ENCODE assay signal across 28 cellular contexts in the genomic region with DNA sequence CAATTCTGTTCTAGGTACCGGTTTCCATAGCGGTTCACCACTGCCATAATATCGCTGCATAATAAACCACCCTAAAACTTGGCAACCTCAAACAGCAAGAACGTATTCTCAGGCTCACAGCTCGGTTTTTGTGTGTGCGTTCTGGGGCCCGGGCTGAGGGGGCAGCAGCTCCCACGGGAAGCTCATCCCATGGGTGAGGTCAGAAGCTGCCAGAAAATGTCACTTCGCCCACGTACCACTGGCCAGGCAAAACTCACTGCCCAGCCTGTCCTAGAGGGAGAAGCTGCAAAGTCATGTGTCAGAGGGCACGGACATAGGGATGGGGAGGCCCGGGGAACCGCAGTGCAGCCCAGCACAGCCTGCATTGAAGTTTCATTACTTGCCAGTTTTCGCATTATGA. TPM values are rescaled to one million over a fixed set of nuclear protein-coding genes. Genes with fewer than 3 reads are reported as not detected.
A peak's percentile ranks its signal among the peaks of the same experiment; 100 is the strongest.
DNase-seq lines count a peak whose midpoint lies in the region; ATAC-seq, FAIRE-seq and TF ChIP-seq lines count a peak whose summit lies in the region.
"Had no signal": no experiment of that assay in that cellular context is flagged by ENCODE, and none has a peak within 500 bp of the region (broad histone marks: within the 10 kb centered on the region; RNA-seq: fewer than 3 reads in every experiment).

No MANE protein-coding gene starts in this region.

- ATAC-seq in GM23338 (no peak; the same call in 2 of the 3 replicates), Right ventricle myocardium superior (ENCODE audit: poor library complexity) (no peak), SK-N-SH treated with all-trans-retinoic acid at 6 μM for 48 hours (no peak), HG02798 (IDR thresholded peaks at IDR 0.05; ENCODE audit: poor library complexity, unreplicated experiment) (no peak)
- ATAC-seq: GM12878, HCT116 had no signal

- POLR2A ChIA-PET in HEK293 (lab: Yijun Ruan, JAX), result no interaction called here
- POLR2A ChIA-PET in H1 (lab: Charles Lee; ENCODE audit: partially characterized antibody), result no interaction called here

- H3K79me2 ChIP-seq in GM23338 (replicated peaks; ENCODE audit: insufficient read depth) (no peaks in the 10 kb centered on the region), H1 (ENCODE audit: control insufficient read depth in 1 of 2, insufficient read depth in 2 of 2, low read length in 2 of 2) (no peaks in the 10 kb centered on the region)

- H3K4me3 Mint-ChIP-seq in GM23338, result no peak overlapping the region
- H3K4me3 Mint-ChIP-seq: CD14-positive monocyte; CD4-positive, alpha-beta T cell; CD8-positive, alpha-beta memory T cell; H9; HFFc6 had no signal

- H3K27me3 ChIP-seq in GM23338 (ENCODE audit: insufficient read depth) (no peaks in the 10 kb centered on the region), H1 (replicated peaks in 1 of 4; ENCODE audit: control insufficient read depth in 3 of 4, extremely low read depth in 1 of 4, insufficient read depth in 3 of 4, low read length in 3 of 4) (no peaks in the 10 kb centered on the region)
- H3K27me3 ChIP-seq: BE2C; BLaER1 treated with 17β-estradiol and CSF1 and Interleukin-3, amounts not matched to agents 10 nM and 100 nM had no signal

- H3K9me3 ChIP-seq in HEK293 (ENCODE audit: control insufficient read depth, insufficient read depth, low read depth, low read length), result no peaks in the 10 kb centered on the region
- no peaks in the 10 kb centered on the region for H3K9me3 ChIP-seq in H1 (ENCODE audit: insufficient read depth in 2 of 2, low read depth in 1 of 2, low read length in 1 of 2)
- H3K9me3 ChIP-seq: BE2C had no signal

- no peaks in the 10 kb centered on the region for H3K36me3 ChIP-seq in GM23338 (ENCODE audit: insufficient read depth)
- H3K36me3 ChIP-seq in HEK293 (ENCODE audit: control insufficient read depth in 2 of 2, insufficient read depth in 1 of 2, low read length in 2 of 2), result no peaks in the 10 kb centered on the region
- H3K36me3 ChIP-seq in H1 (ENCODE audit: control insufficient read depth in 2 of 4, insufficient read depth in 4 of 4, low read length in 3 of 4), result no peaks in the 10 kb centered on the region
- H3K36me3 ChIP-seq: BE2C; BLaER1 treated with 17β-estradiol and CSF1 and Interleukin-3, amounts not matched to agents 10 nM and 100 nM had no signal

- H3K79me1 ChIP-seq in H1 (ENCODE audit: low read depth, low read length), result no peaks in the 10 kb centered on the region

- no peaks in the 10 kb centered on the region for H3F3A ChIP-seq in GM23338 (replicated peaks; ENCODE audit: low read depth)

- no peak overlapping the region for H3K27ac Mint-ChIP-seq in GM23338
- H3K27ac Mint-ChIP-seq: CD14-positive monocyte; CD4-positive, alpha-beta T cell; CD8-positive, alpha-beta memory T cell; H9; HFFc6 had no signal

- H3K4ac ChIP-seq in H1 (replicated peaks; ENCODE audit: insufficient read length, low read depth, low read length), result no peak overlapping the region

- H2BK15ac ChIP-seq in H1 (ENCODE audit: low read length), result no peak overlapping the region

- no peak overlapping the region; the same call in 1 of the 2 replicates for H4K8ac ChIP-seq in H1 (ENCODE audit: extremely low read depth, insufficient read depth, low read length)

- no peak for TF ChIP-seq POLR2A in H1 (IDR thresholded peaks at IDR 0.05; ENCODE audit: control extremely low read depth in 1 of 2, low read depth in 2 of 2, low read length in 2 of 2)

- intact Hi-C loops in Right ventricle myocardium superior (cut with DNase I), result no loop called here

- H3K4me1 Mint-ChIP-seq in GM23338, result no peaks in the 10 kb centered on the region
- H3K4me1 Mint-ChIP-seq: CD8-positive, alpha-beta memory T cell; H9 had no signal

- no peak overlapping the region for H2BK20ac ChIP-seq in H1 (ENCODE audit: low read length)

- no peaks in the 10 kb centered on the region for H3K9me3 Mint-ChIP-seq in GM23338
- H3K9me3 Mint-ChIP-seq: CD4-positive, alpha-beta T cell had no signal

- H3K9ac ChIP-seq in H1 (replicated peaks in 1 of 4; ENCODE audit: extremely low read depth in 1 of 4, low read depth in 3 of 4, low read length in 3 of 4), result no peak overlapping the region
- H3K9ac ChIP-seq: BLaER1 treated with 17β-estradiol and CSF1 and Interleukin-3, amounts not matched to agents 10 nM and 100 nM had no signal

- H4K91ac ChIP-seq in H1 (replicated peaks; ENCODE audit: insufficient read length, low read length), result no peak overlapping the region

- no peak overlapping the region for H2AK5ac ChIP-seq in H1 (ENCODE audit: low read depth, low read length)

- H3K23ac ChIP-seq in H1 (ENCODE audit: insufficient read length), result no peak overlapping the region

- H3K4me3 ChIP-seq in GM23338 (no peak overlapping the region), HEK293 (ENCODE audit: low read depth, low read length) (no peak overlapping the region), H1 (ENCODE audit: extremely low read depth in 1 of 4, insufficient read depth in 2 of 4, low read depth in 3 of 4, low read length in 4 of 4) (no peak overlapping the region)
- H3K4me3 ChIP-seq: A549; BLaER1 treated with 17β-estradiol and CSF1 and Interleukin-3, amounts not matched to agents 10 nM and 100 nM; GM12878 had no signal

- TF ChIP-seq CTCF in GM23338 (conservative IDR thresholded peaks at IDR 0.05; ENCODE audit: low read depth in 2 of 2), result peak in 1 of 2 experiments; percentile 19; a peak in 1 of 4 replicates
- no peak for TF ChIP-seq CTCF in HEK293 (tag by site-specific recombination; IDR thresholded peaks at IDR 0.05)
- peak in 2 of 3 experiments; percentile 12 to 23; a peak in 2 of 4 replicates for TF ChIP-seq CTCF in H1 (IDR thresholded peaks at IDR 0.05; ENCODE audit: control extremely low read depth in 1 of 3, insufficient read depth in 1 of 3, low read depth in 1 of 3, low read length in 3 of 3)

- H2AFZ ChIP-seq in GM23338 (0 out of 2 replicates have a peak overlapping the region, but pooled peaks have one; percentile 43), H1 (ENCODE audit: low read length) (0 out of 2 replicates have a peak overlapping the region, but pooled peaks have one; percentile 70)

- peak in 1 of 2 experiments; percentile 30; a peak in 1 of 4 replicates for TF ChIP-seq RAD21 in H1 (IDR thresholded peaks at IDR 0.05 in 1 of 2, conservative IDR thresholded peaks at IDR 0.05 in 1 of 2; ENCODE audit: low read depth in 2 of 2, low read length in 2 of 2)

- no peaks in the 10 kb centered on the region for H3K23me2 ChIP-seq in H1 (ENCODE audit: low read depth, low read length)

- H3K4me2 ChIP-seq in GM23338, result no peak overlapping the region
- no peak overlapping the region for H3K4me2 ChIP-seq in H1 (ENCODE audit: insufficient read depth in 1 of 2, low read depth in 2 of 2, low read length in 2 of 2)
- H3K4me2 ChIP-seq: A549; BLaER1 treated with 17β-estradiol and CSF1 and Interleukin-3, amounts not matched to agents 10 nM and 100 nM had no signal

- WGBS in H1 (ENCODE audit: extremely low coverage in 1 of 2, insufficient coverage in 1 of 2, insufficient read length in 1 of 2, insufficient replicate concordance in 2 of 2, low coverage in 1 of 2, low lambda C conversion rate in 2 of 2, missing lambda C conversion rate in 1 of 2), 2 experiments, result 90% methylated on average over 14 of the region's 14 CpGs; no CpG with 5 or more reads in 1 of the 2 experiments

- FAIRE-seq in H1 (lab: Jason Lieb, UNC), result no peak
- FAIRE-seq: A549, D721Med, GM12878, GM19239 had no signal

- H3K56ac ChIP-seq in H1 (replicated peaks; ENCODE audit: insufficient read length, low read depth, low read length), result no peak overlapping the region

- TF ChIP-seq EP300 in H1 (IDR thresholded peaks at IDR 0.05; ENCODE audit: borderline replicate concordance in 1 of 2, low read depth in 2 of 2, low read length in 2 of 2), result no peak

- H3K18ac ChIP-seq in H1 (ENCODE audit: extremely low read depth, low read length), result no peak overlapping the region

- no peak overlapping the region for H2BK5ac ChIP-seq in H1 (ENCODE audit: low read depth, low read length)

- no peaks in the 10 kb centered on the region for H4K20me1 ChIP-seq in GM23338 (replicated peaks; ENCODE audit: insufficient read depth)
- no peaks in the 10 kb centered on the region for H4K20me1 ChIP-seq in H1 (replicated peaks in 1 of 2; ENCODE audit: control insufficient read depth in 1 of 2, insufficient read depth in 2 of 2, low read length in 2 of 2)
- H4K20me1 ChIP-seq: BLaER1 treated with 17β-estradiol and CSF1 and Interleukin-3, amounts not matched to agents 10 nM and 100 nM had no signal

- H3K27me3 Mint-ChIP-seq in GM23338 (ENCODE audit: insufficient read depth, low read depth, poor library complexity), result peaks cover 11% of the 10 kb centered on the region

- H3K36me3 Mint-ChIP-seq in GM23338 (ENCODE audit: low read depth), result no peaks in the 10 kb centered on the region
- H3K36me3 Mint-ChIP-seq: CD14-positive monocyte; CD8-positive, alpha-beta memory T cell had no signal

- no peaks in the 10 kb centered on the region for H3K9me2 ChIP-seq in GM23338 (ENCODE audit: insufficient read depth)

- no peak overlapping the region for H2BK12ac ChIP-seq in H1 (ENCODE audit: low read depth, low read length)

- H3K14ac ChIP-seq in H1 (ENCODE audit: insufficient read length), result no peak overlapping the region

- H2BK120ac ChIP-seq in H1 (replicated peaks; ENCODE audit: low read depth, low read length), result no peak overlapping the region

- H3K4me1 ChIP-seq in GM23338 (ENCODE audit: insufficient read depth) (no peaks in the 10 kb centered on the region), HEK293 (ENCODE audit: control insufficient read depth, insufficient read depth, low read length) (no peaks in the 10 kb centered on the region), H1 (replicated peaks in 1 of 4; ENCODE audit: control insufficient read depth in 3 of 4, insufficient read depth in 4 of 4, low read length in 3 of 4) (no peaks in the 10 kb centered on the region)
- H3K4me1 ChIP-seq: A549, BE2C had no signal

- CTCF ChIA-PET in HEK293 (lab: Yijun Ruan, JAX), result interaction anchor here (0.6 kb wide), 1 partner anchor 150 kb away, joined by 3 read pairs; no protein-coding TSS in a partner anchor
- CTCF ChIA-PET in H1 (lab: Charles Lee; ENCODE audit: partially characterized antibody), result interaction anchor here (0.8 to 3.4 kb wide), 8 partner anchors 10 to 115 kb away, joined by 3 to 12 read pairs (median 4); no protein-coding TSS in a partner anchor

- H3K27ac ChIP-seq in GM23338 (ENCODE audit: low read depth), result no peak overlapping the region
- no peak overlapping the region for H3K27ac ChIP-seq in HEK293 (ENCODE audit: extremely low read depth, low read depth, low read length)
- no peak overlapping the region for H3K27ac ChIP-seq in H1 (ENCODE audit: low read depth, low read length)
- H3K27ac ChIP-seq: A549; BLaER1 treated with 17β-estradiol and CSF1 and Interleukin-3, amounts not matched to agents 10 nM and 100 nM had no signal

- DNase-seq in GM23338 (ENCODE audit: low spot score) (no peak), H1 (ENCODE audit: low read depth in 1 of 2, low spot score in 2 of 2) (no peak), middle frontal gyrus (ENCODE audit: extremely low spot score, low spot score) (peak; percentile 9), Right ventricle myocardium superior (no peak), SW480 (ENCODE audit: low spot score) (no peak)
- DNase-seq: 8988T; ACHN; AML-193; BE2C; CD4-positive, alpha-beta T cell; CD8-positive, alpha-beta memory T cell; DMS 273 treated with DMSO at 0.1 percent for 48 hours; DMS79; EL; GDM1; GOT3; H9; HFFc6 had no signal

- no peak overlapping the region for H4K5ac ChIP-seq in H1 (ENCODE audit: insufficient read length, low read depth, low read length)

RNA-seq across cellular contexts. Expression of a gene that starts 15.9 kb away (rescaled TPM):
- total RNA-seq in GM23338 (2014; rRNA removed; shearing (Covaris generic)), result 6.4 and 8.1 TPM in 2 replicates
- polyA plus RNA-seq in GM23338 (2016; fragmentation: Nextera tagmentation; extraction: Ambion mirVana) (1.6 and 2.1 TPM in 2 replicates), H1 (2011; rRNA removed) (6.6 and 9.6 TPM in 2 replicates)
- 5.2 and 7.3 TPM in 2 replicates for total RNA-seq in H1 (2021; fragmentation: NEBNext Ultra II Directional; extraction: Animal tissue kit (Norgen Biotek cat#: 25700))
- polyA plus RNA-seq in H1 (2011; cell fraction: cytosol; rRNA removed), result 7.9 TPM
- 14.4 TPM for polyA plus RNA-seq in H1 (2011; cell fraction: nucleus; rRNA removed)
- 2.3 to 4.9 TPM (median 4.4 TPM) in 4 replicates for polyA plus RNA-seq in H1 (2012, experiment 1 of 2)
- polyA plus RNA-seq in H1 (2012, experiment 2 of 2), result 2.0 TPM
- 3.2 TPM for polyA plus RNA-seq in H1 (2013, experiment 1 of 2)
- polyA plus RNA-seq in H1 (2013, experiment 2 of 2), result 3.3 TPM
- polyA minus RNA-seq in H1 (2011; rRNA and poly(A)+ RNA removed), result 3.6 and 6.4 TPM in 2 replicates
- polyA minus RNA-seq in H1 (2011; cell fraction: cytosol; rRNA and poly(A)+ RNA removed), result 3.4 TPM
- polyA minus RNA-seq in H1 (2011; cell fraction: nucleus; rRNA and poly(A)+ RNA removed), result 7.3 TPM
- total RNA-seq in Right ventricle myocardium superior, result 3.6 TPM
- total RNA-seq: CD4-positive, alpha-beta T cell; CD8-positive, alpha-beta memory T cell had no signal
- polyA plus RNA-seq: A549; CD8-positive, alpha-beta memory T cell had no signal
